Comparison of ENCODE assay signal across 16 cellular contexts in genomic region chr14:78701246-78701645, GRCh38.
DNase-seq lines count a peak whose midpoint lies in the region; TF ChIP-seq lines count a peak whose summit lies in the region.
"Had no signal": no experiment of that assay in that cellular context is flagged by ENCODE, and none has a peak within 500 bp of the region (broad histone marks: within the 10 kb centered on the region; RNA-seq: fewer than 3 reads in every experiment).

No MANE protein-coding gene starts in this region.

- H3K4me2 ChIP-seq in GM23248 (ENCODE audit: unreplicated experiment) (no peak overlapping the region), osteoblast (ENCODE audit: insufficient read depth, low read length) (no peak overlapping the region)

- H4K20me1 ChIP-seq in GM23248 (ENCODE audit: insufficient read depth) (no peaks in the 10 kb centered on the region), osteoblast (ENCODE audit: insufficient read depth, low read length) (no peaks in the 10 kb centered on the region)

- H3K9ac ChIP-seq in GM23248, result no peak overlapping the region
- H3K9ac ChIP-seq in adipocyte (ENCODE audit: low read length), result no peak overlapping the region

- WGBS in GM23248 (ENCODE audit: low coverage in 1 of 2, low lambda C conversion rate in 2 of 2, missing lambda C conversion rate in 2 of 2), 2 experiments, result 15 to 25% methylated on average over 5 of the region's 5 CpGs

- H3K4me1 ChIP-seq in GM23248 (ENCODE audit: insufficient read depth) (no peaks in the 10 kb centered on the region), adipocyte (ENCODE audit: control insufficient read depth, insufficient read depth, low read length) (no peaks in the 10 kb centered on the region), osteoblast (ENCODE audit: insufficient read depth, low read length) (no peaks in the 10 kb centered on the region), BE2C (no peaks in the 10 kb centered on the region)
- H3K4me1 ChIP-seq: HAP-1 had no signal

- H3F3A ChIP-seq in GM23248 (ENCODE audit: insufficient read depth), result no peaks in the 10 kb centered on the region

- no peaks in the 10 kb centered on the region for H3K79me2 ChIP-seq in GM23248 (ENCODE audit: insufficient read depth)
- no peaks in the 10 kb centered on the region for H3K79me2 ChIP-seq in osteoblast (ENCODE audit: insufficient read depth, low read length)

- in situ Hi-C loops in GM23248 (cut with MboI) (no loop called here), GM13976 (cut with MboI; ENCODE audit: low sequenced_read_pairs, unreplicated experiment) (no loop called here)

- H3K36me3 ChIP-seq in GM23248 (ENCODE audit: low read depth), result no peaks in the 10 kb centered on the region
- H3K36me3 ChIP-seq in adipocyte (ENCODE audit: control insufficient read depth, insufficient read depth, low read length, severe bottlenecking), result no peaks in the 10 kb centered on the region
- no peaks in the 10 kb centered on the region for H3K36me3 ChIP-seq in osteoblast (ENCODE audit: insufficient read depth, low read length)
- no peaks in the 10 kb centered on the region for H3K36me3 ChIP-seq in BE2C
- no peaks in the 10 kb centered on the region for H3K36me3 ChIP-seq in H7 (replicated peaks; ENCODE audit: control insufficient read depth, insufficient read depth, low read length)
- H3K36me3 ChIP-seq: HAP-1 had no signal

- TF ChIP-seq CTCF in fibroblast of mammary gland (conservative IDR thresholded peaks at IDR 0.05; ENCODE audit: control insufficient read depth, insufficient read depth, low read depth, low read length) (no peak), osteoblast (IDR thresholded peaks at IDR 0.05; ENCODE audit: extremely low read depth, low read depth, low read length) (no peak), GM13976 (IDR thresholded peaks at IDR 0.05; ENCODE audit: borderline replicate concordance, control extremely low read depth, extremely low read depth, insufficient read depth, missing control alignments) (no peak), BE2C (IDR thresholded peaks at IDR 0.05; ENCODE audit: low read depth, low read length) (no peak)

- no peaks in the 10 kb centered on the region for H3K9me2 ChIP-seq in GM23248 (ENCODE audit: insufficient read depth)

- H3K9me3 ChIP-seq in GM23248 (ENCODE audit: low read depth) (no peaks in the 10 kb centered on the region), adipocyte (ENCODE audit: control insufficient read depth, low read length) (no peaks in the 10 kb centered on the region), osteoblast (ENCODE audit: low read depth, low read length) (no peaks in the 10 kb centered on the region), BE2C (no peaks in the 10 kb centered on the region)
- H3K9me3 ChIP-seq: HAP-1 had no signal

- H3K27ac ChIP-seq in GM23248, result no peak overlapping the region
- no peak overlapping the region for H3K27ac ChIP-seq in osteoblast (ENCODE audit: low read depth, low read length)
- H3K27ac ChIP-seq: RWPE1 had no signal

- peak; percentile 66 for DNase-seq in GM23248
- DNase-seq in adipocyte (ENCODE audit: low read depth), result peak; percentile 12
- peak; percentile 41 for DNase-seq in fibroblast of mammary gland (ENCODE audit: low read depth)
- DNase-seq in osteoblast (ENCODE audit: insufficient read length, low spot score, missing footprints), result peak; percentile 50
- no peak for DNase-seq in NCI-H187 treated with DMSO at 0.1 percent for 48 hours (lab: John Stamatoyannopoulos, UW)
- DNase-seq in GM13976 (ENCODE audit: low spot score), result no peak
- no peak for DNase-seq in BE2C
- DNase-seq in H7, result no peak
- DNase-seq: CD4-positive, alpha-beta memory T cell; MV-4-11; NCI-H1436; NCI-H2081; NCI-H526; NK-92 treated with Interleukin-12 subunit alpha and Interleukin-12 subunit beta, amount 100 ng/mL, for 24 hours had no signal

- H3K27me3 ChIP-seq in GM23248 (replicated peaks; ENCODE audit: insufficient read depth) (peaks cover 6% of the 10 kb centered on the region; the same call in 1 of the 2 replicates), adipocyte (replicated peaks; ENCODE audit: control insufficient read depth, insufficient read depth, low read length) (peaks cover 18% of the 10 kb centered on the region), osteoblast (ENCODE audit: insufficient read depth, low read length) (no peaks in the 10 kb centered on the region), BE2C (no peaks in the 10 kb centered on the region), H7 (ENCODE audit: control insufficient read depth, insufficient read depth, low read length) (no peaks in the 10 kb centered on the region)

- H2AFZ ChIP-seq in GM23248 (no peak overlapping the region), osteoblast (ENCODE audit: low read length) (no peak overlapping the region)

- H3K4me3 ChIP-seq in GM23248 (no peak overlapping the region), adipocyte (ENCODE audit: low read length) (no peak overlapping the region), fibroblast of mammary gland (ENCODE audit: control insufficient read depth, low read depth, low read length) (no peak overlapping the region), osteoblast (ENCODE audit: insufficient read depth, low read length) (no peak overlapping the region), BE2C (ENCODE audit: low read depth, low read length) (no peak overlapping the region), H7 (ENCODE audit: insufficient read depth, low read depth, low read length) (no peak overlapping the region)
- H3K4me3 ChIP-seq: HAP-1 had no signal

Comparison
In these comparisons a context has a peak if more than half of its experiments do, and no peak if none do; other contexts are left out.
1. DNase-seq: peak in GM23248 (single experiment), adipocyte (single experiment), fibroblast of mammary gland (single experiment) and osteoblast (single experiment); none in NCI-H187 treated with DMSO at 0.1 percent for 48 hours (single experiment), GM13976 (single experiment), BE2C (single experiment) and H7 (single experiment).